In the genomic region with DNA sequence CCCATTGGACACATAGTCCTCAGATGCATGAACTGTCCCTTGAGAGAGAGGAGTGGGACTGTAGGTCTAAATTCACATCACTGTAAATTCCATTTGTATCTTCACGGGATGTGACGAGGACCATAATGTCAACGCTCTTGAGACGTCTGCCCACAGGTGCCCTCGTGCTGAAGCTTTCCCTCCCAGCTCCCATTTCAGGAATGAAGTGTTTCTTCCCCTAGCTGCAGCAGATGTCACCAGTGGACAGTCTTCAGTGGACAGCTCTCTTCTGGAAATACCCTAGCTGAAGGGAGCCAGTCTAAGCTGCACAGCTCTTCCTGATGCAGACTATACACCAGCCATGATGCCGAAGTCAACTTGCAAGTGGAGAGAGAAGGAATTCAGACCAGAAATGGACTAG, we compare ENCODE assay signal across 15 cellular contexts.
A peak's percentile ranks its signal among the peaks of the same experiment; 100 is the strongest.
DNase-seq lines count a peak whose midpoint lies in the region; ATAC-seq and TF ChIP-seq lines count a peak whose summit lies in the region.
"Had no signal": no experiment of that assay in that cellular context is flagged by ENCODE, and none has a peak within 500 bp of the region (broad histone marks: within the 10 kb centered on the region; RNA-seq: fewer than 3 reads in every experiment).

No MANE protein-coding gene starts in this region.

- no peak for ATAC-seq in GM19467 (IDR thresholded peaks at IDR 0.05; ENCODE audit: unreplicated experiment)
- ATAC-seq in GM18868 (IDR thresholded peaks at IDR 0.05; ENCODE audit: unreplicated experiment), result no peak
- ATAC-seq: activated CD8-positive, alpha-beta memory T cell treated with anti-CD3 and anti-CD28 coated beads, Interleukin-2, amount 10 ng/mL, durations not matched to agents 7 days and 5 days had no signal

- H3K9me3 ChIP-seq in skeletal muscle tissue (ENCODE audit: control insufficient read depth in 3 of 3, low read length in 3 of 3), result no peaks in the 10 kb centered on the region
- H3K9me3 ChIP-seq: body of pancreas had no signal

- peak; percentile 25 for DNase-seq in dermis blood vessel endothelial cell
- peak; percentile 14 for DNase-seq in medulla oblongata (ENCODE audit: extremely low spot score)
- no peak for DNase-seq in stimulated activated CD4-positive, alpha-beta T cell treated with anti-CD3 and anti-CD28 coated beads, Interleukin-12 subunit alpha, Interleukin-12 subunit beta, amount 100 ng/mL, for 4 hours
- no peak for DNase-seq in ACHN
- DNase-seq: activated CD8-positive, alpha-beta memory T cell treated with anti-CD3 and anti-CD28 coated beads, Interleukin-2, amount 10 ng/mL, durations not matched to agents 7 days and 5 days; effector memory CD4-positive, alpha-beta T cell; NCI-H1417 treated with DMSO at 0.1 percent for 48 hours; NCI-H226; stimulated activated CD4-positive, alpha-beta T cell treated with anti-CD3 and anti-CD28 coated beads, Interleukin-2, amount 100 ng/mL, for 48 hours; WERI-Rb-1 had no signal

- H3K4me1 ChIP-seq in skeletal muscle tissue (ENCODE audit: control insufficient read depth in 3 of 3, insufficient read depth in 3 of 3, low read length in 3 of 3), result peaks cover 12 to 23% (median 16%) of the 10 kb centered on the region in 3 donors
- H3K4me1 ChIP-seq: body of pancreas had no signal

- H3K4me3 ChIP-seq in skeletal muscle tissue (ENCODE audit: low read length in 3 of 3), result peak overlapping the region in 2 of 3 donors; percentile 70 to 74
- H3K4me3 ChIP-seq: body of pancreas had no signal

- peak overlapping the region in 2 of 3 donors; percentile 68 to 79 for H3K9ac ChIP-seq in skeletal muscle tissue (ENCODE audit: low read depth in 1 of 3, low read length in 3 of 3)

- H3K27ac ChIP-seq in skeletal muscle tissue (ENCODE audit: low read depth, low read length), result peak overlapping the region; percentile 90
- H3K27ac ChIP-seq: WERI-Rb-1 had no signal

- in situ Hi-C loops in ACHN (cut with HindIII; ENCODE audit: low pct_ligation_motif_present, low pct_unique_long_range_greater_than_20kb, low sequenced_read_pairs), result no loop called here

- no peaks in the 10 kb centered on the region for H3K36me3 ChIP-seq in skeletal muscle tissue (ENCODE audit: control insufficient read depth in 3 of 3, insufficient read depth in 3 of 3, low read length in 3 of 3)
- H3K36me3 ChIP-seq: WERI-Rb-1 had no signal

- no peaks in the 10 kb centered on the region for H3K27me3 ChIP-seq in skeletal muscle tissue (ENCODE audit: control insufficient read depth in 3 of 3, insufficient read depth in 3 of 3, low read length in 3 of 3)
- H3K27me3 ChIP-seq: body of pancreas had no signal

- no peak for TF ChIP-seq EP300 in Ishikawa (IDR thresholded peaks at IDR 0.05; ENCODE audit: borderline replicate concordance)

- TF ChIP-seq RAD21 in Ishikawa (IDR thresholded peaks at IDR 0.05; ENCODE audit: low read depth), result no peak

TF ChIP-seq in Ishikawa, 13 proteins besides CTCF, POLR2A, EP300 and RAD21:
- TF ChIP-seq, protein P1, sequence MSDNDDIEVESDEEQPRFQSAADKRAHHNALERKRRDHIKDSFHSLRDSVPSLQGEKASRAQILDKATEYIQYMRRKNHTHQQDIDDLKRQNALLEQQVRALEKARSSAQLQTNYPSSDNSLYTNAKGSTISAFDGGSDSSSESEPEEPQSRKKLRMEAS (IDR thresholded peaks at IDR 0.05), result 0 out of 2 replicates have a peak, but pooled peaks have one; percentile 24
- TF ChIP-seq, protein P2, sequence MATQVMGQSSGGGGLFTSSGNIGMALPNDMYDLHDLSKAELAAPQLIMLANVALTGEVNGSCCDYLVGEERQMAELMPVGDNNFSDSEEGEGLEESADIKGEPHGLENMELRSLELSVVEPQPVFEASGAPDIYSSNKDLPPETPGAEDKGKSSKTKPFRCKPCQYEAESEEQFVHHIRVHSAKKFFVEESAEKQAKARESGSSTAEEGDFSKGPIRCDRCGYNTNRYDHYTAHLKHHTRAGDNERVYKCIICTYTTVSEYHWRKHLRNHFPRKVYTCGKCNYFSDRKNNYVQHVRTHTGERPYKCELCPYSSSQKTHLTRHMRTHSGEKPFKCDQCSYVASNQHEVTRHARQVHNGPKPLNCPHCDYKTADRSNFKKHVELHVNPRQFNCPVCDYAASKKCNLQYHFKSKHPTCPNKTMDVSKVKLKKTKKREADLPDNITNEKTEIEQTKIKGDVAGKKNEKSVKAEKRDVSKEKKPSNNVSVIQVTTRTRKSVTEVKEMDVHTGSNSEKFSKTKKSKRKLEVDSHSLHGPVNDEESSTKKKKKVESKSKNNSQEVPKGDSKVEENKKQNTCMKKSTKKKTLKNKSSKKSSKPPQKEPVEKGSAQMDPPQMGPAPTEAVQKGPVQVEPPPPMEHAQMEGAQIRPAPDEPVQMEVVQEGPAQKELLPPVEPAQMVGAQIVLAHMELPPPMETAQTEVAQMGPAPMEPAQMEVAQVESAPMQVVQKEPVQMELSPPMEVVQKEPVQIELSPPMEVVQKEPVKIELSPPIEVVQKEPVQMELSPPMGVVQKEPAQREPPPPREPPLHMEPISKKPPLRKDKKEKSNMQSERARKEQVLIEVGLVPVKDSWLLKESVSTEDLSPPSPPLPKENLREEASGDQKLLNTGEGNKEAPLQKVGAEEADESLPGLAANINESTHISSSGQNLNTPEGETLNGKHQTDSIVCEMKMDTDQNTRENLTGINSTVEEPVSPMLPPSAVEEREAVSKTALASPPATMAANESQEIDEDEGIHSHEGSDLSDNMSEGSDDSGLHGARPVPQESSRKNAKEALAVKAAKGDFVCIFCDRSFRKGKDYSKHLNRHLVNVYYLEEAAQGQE (IDR thresholded peaks at IDR 0.05; ENCODE audit: low read depth), result no peak

Comparison
In these comparisons a context has a peak if more than half of its experiments do, and no peak if none do; other contexts are left out.
1. DNase-seq: peak in dermis blood vessel endothelial cell (single experiment) and medulla oblongata (single experiment); none in stimulated activated CD4-positive, alpha-beta T cell treated with anti-CD3 and anti-CD28 coated beads, Interleukin-12 subunit alpha, Interleukin-12 subunit beta, amount 100 ng/mL, for 4 hours (single experiment) and ACHN (single experiment).